ENCODE assay signal across 8 cellular contexts in genomic region chr10:70052462-70053211, GRCh38. TPM values are rescaled to one million over a fixed set of nuclear protein-coding genes. Genes with fewer than 3 reads are reported as not detected.
DNase-seq lines count a peak whose midpoint lies in the region; ATAC-seq, FAIRE-seq and TF ChIP-seq lines count a peak whose summit lies in the region.

TSS of gene MACROH2A2 (plus strand) at chr10:70052846. CDS start at chr10:70075659, 22,813 bp downstream.

- H3K27me3 ChIP-seq in MG63 = peaks cover 23% of the 10 kb centered on the region
- peaks cover 2% of the 10 kb centered on the region for H3K27me3 ChIP-seq in fibroblast of lung (ENCODE audit: control insufficient read depth, insufficient read depth, low read length)
- H3K27me3 ChIP-seq in mucosa of stomach (ENCODE audit: control insufficient read depth, insufficient read depth, low read length) = peaks cover 18% of the 10 kb centered on the region
- peaks cover 30% of the 10 kb centered on the region for H3K27me3 ChIP-seq in transverse colon

- H3K27ac ChIP-seq in fibroblast of lung (ENCODE audit: insufficient read depth, low read length) (no peak within 1 kb of the TSS), transverse colon (peak within 1 kb of the TSS; percentile 59 to 78 (median 70))

- H3K36me3 ChIP-seq in MG63 (no peaks in the 10 kb centered on the region), fibroblast of lung (ENCODE audit: control insufficient read depth, insufficient read depth, low read length) (no peaks in the 10 kb centered on the region), mucosa of stomach (ENCODE audit: control insufficient read depth, insufficient read depth, low read length) (no peaks in the 10 kb centered on the region), transverse colon (no peaks in the 10 kb centered on the region)

- in situ Hi-C loops in transverse colon (cut with MboI; ENCODE audit: low pct_ligation_motif_present in 1 of 4, low pct_unique_long_range_greater_than_20kb in 1 of 4, low sequenced_read_pairs in 3 of 4) = no loop called here

- H3K4me3 Mint-ChIP-seq in activated CD8-positive, alpha-beta memory T cell treated with anti-CD3 and anti-CD28 coated beads, Interleukin-2, amount 10 ng/mL, durations not matched to agents 7 days and 5 days = peak within 1 kb of the TSS; percentile 80

- DNase-seq in DMS 273 treated with DMSO at 0.1 percent for 48 hours (lab: John Stamatoyannopoulos, UW) = peak; percentile 4
- DNase-seq in MG63 = peak; percentile 65
- DNase-seq in activated CD8-positive, alpha-beta memory T cell treated with anti-CD3 and anti-CD28 coated beads, Interleukin-2, amount 10 ng/mL, durations not matched to agents 7 days and 5 days = no peak
- peak; percentile 69 to 84 for DNase-seq in fibroblast of lung (ENCODE audit: low read depth in 2 of 2)
- peak; percentile 62 for DNase-seq in transverse colon
- no peak for DNase-seq in T-helper 9 cell
- DNase-seq in GM12891 (ENCODE audit: insufficient read length, low spot score) = no peak

- no peak for FAIRE-seq in GM12891 (lab: Jason Lieb, UNC)

- no peaks in the 10 kb centered on the region for H3K4me1 ChIP-seq in fibroblast of lung (ENCODE audit: control insufficient read depth, extremely low read depth, insufficient read depth, low read length)
- no peaks in the 10 kb centered on the region for H3K4me1 ChIP-seq in mucosa of stomach (ENCODE audit: control insufficient read depth, insufficient read depth, low read length)
- H3K4me1 ChIP-seq in transverse colon = peaks cover 0 to 14% (median 5%) of the 10 kb centered on the region in 4 donors

- WGBS in transverse colon (ENCODE audit: low coverage in 1 of 2), 2 donors = 3 to 11% methylated on average over 4 to 33 of the region's 58 CpGs

- no peaks in the 10 kb centered on the region for H3K79me2 ChIP-seq in fibroblast of lung (ENCODE audit: control insufficient read depth, insufficient read depth, low read length)

- peaks cover 71% of the 10 kb centered on the region for H3K27me3 Mint-ChIP-seq in activated CD8-positive, alpha-beta memory T cell treated with anti-CD3 and anti-CD28 coated beads, Interleukin-2, amount 10 ng/mL, durations not matched to agents 7 days and 5 days

- CTCF ChIA-PET in activated CD8-positive, alpha-beta memory T cell treated with anti-CD3 and anti-CD28 coated beads, Interleukin-2, amount 10 ng/mL, durations not matched to agents 7 days and 5 days (lab: Charles Lee) = interaction anchor here (0.6 kb wide), 1 partner anchor 160 kb away, joined by 4 read pairs; no protein-coding TSS in a partner anchor

- H3K9me3 Mint-ChIP-seq in activated CD8-positive, alpha-beta memory T cell treated with anti-CD3 and anti-CD28 coated beads, Interleukin-2, amount 10 ng/mL, durations not matched to agents 7 days and 5 days (ENCODE audit: low read depth) = no peaks in the 10 kb centered on the region

- TF ChIP-seq EP300 in transverse colon (IDR thresholded peaks at IDR 0.05; ENCODE audit: low read depth) = no peak

- intact Hi-C loops in transverse colon (cut with DNase I; ENCODE audit: low total_unique reads) = no loop called here

- H3K9ac ChIP-seq in fibroblast of lung (ENCODE audit: insufficient read depth, low read length) (peak within 1 kb of the TSS; percentile 58), mucosa of stomach (ENCODE audit: low read length) (peak within 1 kb of the TSS; percentile 73)

- H3K4me3 ChIP-seq in MG63 = peak within 1 kb of the TSS; percentile 62
- H3K4me3 ChIP-seq in fibroblast of lung (replicated peaks in 1 of 4; ENCODE audit: control extremely low read depth in 1 of 4, insufficient read depth in 1 of 4, low read depth in 3 of 4, low read length in 4 of 4) = peak within 1 kb of the TSS; percentile 58 to 82 (median 66)
- H3K4me3 ChIP-seq in mucosa of stomach (ENCODE audit: low read length) = peak within 1 kb of the TSS; percentile 78
- peak within 1 kb of the TSS; percentile 33 to 82 (median 71) for H3K4me3 ChIP-seq in transverse colon

- peaks cover 8% of the 10 kb centered on the region for H3K4me1 Mint-ChIP-seq in activated CD8-positive, alpha-beta memory T cell treated with anti-CD3 and anti-CD28 coated beads, Interleukin-2, amount 10 ng/mL, durations not matched to agents 7 days and 5 days

- ATAC-seq in activated CD8-positive, alpha-beta memory T cell treated with anti-CD3 and anti-CD28 coated beads, Interleukin-2, amount 10 ng/mL, durations not matched to agents 7 days and 5 days = peak; percentile 55

- H3K36me3 Mint-ChIP-seq in activated CD8-positive, alpha-beta memory T cell treated with anti-CD3 and anti-CD28 coated beads, Interleukin-2, amount 10 ng/mL, durations not matched to agents 7 days and 5 days = peaks cover 2% of the 10 kb centered on the region

- peak; percentile 44 to 50 for TF ChIP-seq CTCF in fibroblast of lung (conservative IDR thresholded peaks at IDR 0.05 in 1 of 2, IDR thresholded peaks at IDR 0.05 in 1 of 2; ENCODE audit: low read depth in 1 of 2, low read length in 2 of 2)
- TF ChIP-seq CTCF in transverse colon (IDR thresholded peaks at IDR 0.05) = peak in 1 of 5 experiments; percentile 20

- TF ChIP-seq POLR2A in transverse colon (IDR thresholded peaks at IDR 0.05) = no peak
- no peak for TF ChIP-seq POLR2A in GM12891 (IDR thresholded peaks at IDR 0.05; ENCODE audit: low read depth, low read length)

- no peak within 1 kb of the TSS for H3K27ac Mint-ChIP-seq in activated CD8-positive, alpha-beta memory T cell treated with anti-CD3 and anti-CD28 coated beads, Interleukin-2, amount 10 ng/mL, durations not matched to agents 7 days and 5 days

- peak within 1 kb of the TSS; percentile 66 for H2AFZ ChIP-seq in fibroblast of lung (ENCODE audit: low read length)

- no peaks in the 10 kb centered on the region for H4K20me1 ChIP-seq in fibroblast of lung (ENCODE audit: control insufficient read depth, extremely low read depth, insufficient read depth, low read length)

- H3K4me2 ChIP-seq in fibroblast of lung (ENCODE audit: extremely low read depth, insufficient read depth, low read length) = peak within 1 kb of the TSS; percentile 83

- H3K9me3 ChIP-seq in MG63 (no peaks in the 10 kb centered on the region), fibroblast of lung (ENCODE audit: control insufficient read depth, insufficient read depth, low read depth, low read length) (no peaks in the 10 kb centered on the region), mucosa of stomach (ENCODE audit: control insufficient read depth, low read length) (no peaks in the 10 kb centered on the region), transverse colon (no peaks in the 10 kb centered on the region)

TF ChIP-seq in GM12891, 5 proteins besides CTCF, POLR2A, EP300 and RAD21:
- TF ChIP-seq POLR2AphosphoS5 (IDR thresholded peaks at IDR 0.05; ENCODE audit: low read depth, low read length) (no peak), SPI1 (IDR thresholded peaks at IDR 0.05; ENCODE audit: low read depth, low read length) (no peak), TAF1 (IDR thresholded peaks at IDR 0.05; ENCODE audit: low read depth, low read length) (no peak), PAX5 (IDR thresholded peaks at IDR 0.05; ENCODE audit: insufficient read depth, low read length, severe bottlenecking) (no peak), POU2F2 (IDR thresholded peaks at IDR 0.05; ENCODE audit: low read depth, low read length) (no peak)

RNA-seq across cellular contexts. Expression of gene MACROH2A2, which starts in this region (rescaled TPM):
- total RNA-seq in MG63 (2014; rRNA removed; shearing (Covaris generic); ENCODE audit: low replicate concordance) = 15.0 and 16.3 TPM in 2 replicates
- 1 to 10 TPM; 6.3 to 7.4 TPM for total RNA-seq in activated CD8-positive, alpha-beta memory T cell treated with anti-CD3 and anti-CD28 coated beads, Interleukin-2, amount 10 ng/mL, durations not matched to agents 7 days and 5 days
- total RNA-seq in fibroblast of lung = 9.2 and 12.1 TPM in 2 replicates
- polyA plus RNA-seq in fibroblast of lung = 12.1 and 15.4 TPM in 2 replicates
- 15.9 and 20.7 TPM in 2 replicates for polyA plus RNA-seq in fibroblast of lung (2012)
- 10.0 and 12.4 TPM in 2 replicates for polyA minus RNA-seq in fibroblast of lung (ENCODE audit: low replicate concordance)
- 1 to 10 TPM; 1.6 to 8.6 (median 7.8) TPM for total RNA-seq in transverse colon
- polyA plus RNA-seq in GM12891 (2012; ENCODE audit: low read depth, missing spikeins) = 0.47 TPM

Comparison
In these comparisons a context has a peak if more than half of its experiments do, and no peak if none do; other contexts are left out.
1. DNase-seq: peak in DMS 273 treated with DMSO at 0.1 percent for 48 hours (single experiment), MG63 (single experiment), fibroblast of lung (2 of 2) and transverse colon (single experiment); none in activated CD8-positive, alpha-beta memory T cell treated with anti-CD3 and anti-CD28 coated beads, Interleukin-2, amount 10 ng/mL, durations not matched to agents 7 days and 5 days (single experiment), T-helper 9 cell (single experiment) and GM12891 (single experiment).
2. Peak in every context shown above with its lines, with median percentiles within 50 percentile points of each other: H3K4me3 ChIP-seq.